ENCODE assay signal across 8 cellular contexts in genomic region chr19:2461751-2462634, GRCh38. TPM values are rescaled to one million over a fixed set of nuclear protein-coding genes. Genes with fewer than 3 reads are reported as not detected.
DNase-seq lines count a peak whose midpoint lies in the region; ATAC-seq lines count a peak whose summit lies in the region.

No MANE protein-coding gene starts in this region.

- peak overlapping the region; percentile 85; the same call in 1 of the 2 replicates for H3K27ac ChIP-seq in HUES64 (ENCODE audit: low read depth, low read length)

- peak; percentile 87 for DNase-seq in activated CD4-positive, alpha-beta T cell treated with anti-CD3 and anti-CD28 coated beads for 36 hours
- DNase-seq in ecto neural progenitor cell (ENCODE audit: low spot score), result peak; percentile 75
- peak; percentile 30 to 45 for DNase-seq in memory B cell (ENCODE audit: low spot score in 2 of 2)
- no peak for DNase-seq in cerebellar cortex (ENCODE audit: low spot score)

- H3K27me3 Mint-ChIP-seq in activated CD4-positive, alpha-beta T cell treated with anti-CD3 and anti-CD28 coated beads for 36 hours, result peaks cover 2% of the 10 kb centered on the region
- H3K27me3 Mint-ChIP-seq in memory B cell, result peaks cover 5% of the 10 kb centered on the region
- H3K27me3 Mint-ChIP-seq in stimulated activated memory B cell treated with anti-CD40 and anti-IgM and Interleukin-4, amounts not matched to agents 10 μg/mL and 1 μg/mL and 100 μg/mL, for 72 hours, result peaks cover 21% of the 10 kb centered on the region

- H3K9ac ChIP-seq in HUES64 (ENCODE audit: low read depth, low read length), result peak overlapping the region; percentile 63

- H3K4me3 Mint-ChIP-seq in activated CD4-positive, alpha-beta T cell treated with anti-CD3 and anti-CD28 coated beads for 36 hours, result peak overlapping the region; percentile 77
- peak overlapping the region; percentile 77 for H3K4me3 Mint-ChIP-seq in memory B cell
- H3K4me3 Mint-ChIP-seq in stimulated activated memory B cell treated with anti-CD40 and anti-IgM and Interleukin-4, amounts not matched to agents 10 μg/mL and 1 μg/mL and 100 μg/mL, for 72 hours, result peak overlapping the region; percentile 85

- no peaks in the 10 kb centered on the region for H3K9me3 ChIP-seq in HUES64 (ENCODE audit: insufficient read depth, low read depth, low read length)

- WGBS in HUES64, result 7% methylated on average over 62 of the region's 62 CpGs

- H3K27ac Mint-ChIP-seq in activated CD4-positive, alpha-beta T cell treated with anti-CD3 and anti-CD28 coated beads for 36 hours, result peak overlapping the region; percentile 74
- H3K27ac Mint-ChIP-seq in memory B cell, result peak overlapping the region; percentile 24
- H3K27ac Mint-ChIP-seq in stimulated activated memory B cell treated with anti-CD40 and anti-IgM and Interleukin-4, amounts not matched to agents 10 μg/mL and 1 μg/mL and 100 μg/mL, for 72 hours, result peak overlapping the region; percentile 69

- CTCF ChIA-PET in activated CD4-positive, alpha-beta T cell treated with anti-CD3 and anti-CD28 coated beads for 36 hours (lab: Charles Lee), result interaction anchor here (0.5 to 1.4 kb wide), 8 partner anchors 12 to 256 kb away, joined by 3 to 4 read pairs (median 3); no protein-coding TSS in a partner anchor

- H3K36me3 Mint-ChIP-seq in activated CD4-positive, alpha-beta T cell treated with anti-CD3 and anti-CD28 coated beads for 36 hours (ENCODE audit: low read depth), result peaks cover 2% of the 10 kb centered on the region
- H3K36me3 Mint-ChIP-seq in memory B cell, result no peaks in the 10 kb centered on the region
- no peaks in the 10 kb centered on the region for H3K36me3 Mint-ChIP-seq in stimulated activated memory B cell treated with anti-CD40 and anti-IgM and Interleukin-4, amounts not matched to agents 10 μg/mL and 1 μg/mL and 100 μg/mL, for 72 hours

- H3K36me3 ChIP-seq in HUES64 (ENCODE audit: insufficient read depth, low read length), result no peaks in the 10 kb centered on the region

- peak; percentile 81 for ATAC-seq in activated CD4-positive, alpha-beta T cell treated with anti-CD3 and anti-CD28 coated beads for 36 hours
- ATAC-seq in memory B cell (ENCODE audit: low read depth) (peak; percentile 82), GM18858 (IDR thresholded peaks at IDR 0.05; ENCODE audit: unreplicated experiment) (no peak)
- ATAC-seq in stimulated activated memory B cell treated with anti-CD40 and anti-IgM and Interleukin-4, amounts not matched to agents 10 μg/mL and 1 μg/mL and 100 μg/mL, for 72 hours, result peak; percentile 83

- no peaks in the 10 kb centered on the region for H3K27me3 ChIP-seq in HUES64 (ENCODE audit: insufficient read depth, low read length)

- intact Hi-C loops in activated CD4-positive, alpha-beta T cell treated with anti-CD3 and anti-CD28 coated beads for 36 hours (cut with DNase I, micrococcal nuclease), result loop anchor here in 1 of 2 experiments (1.0 kb wide), 1 partner anchor 323 kb away; the partner anchor contains the start of gene THOP1

- H3K9me3 Mint-ChIP-seq in activated CD4-positive, alpha-beta T cell treated with anti-CD3 and anti-CD28 coated beads for 36 hours (ENCODE audit: low read depth), result no peaks in the 10 kb centered on the region
- no peaks in the 10 kb centered on the region for H3K9me3 Mint-ChIP-seq in memory B cell
- H3K9me3 Mint-ChIP-seq in stimulated activated memory B cell treated with anti-CD40 and anti-IgM and Interleukin-4, amounts not matched to agents 10 μg/mL and 1 μg/mL and 100 μg/mL, for 72 hours, result no peaks in the 10 kb centered on the region

- POLR2A ChIA-PET in activated CD4-positive, alpha-beta T cell treated with anti-CD3 and anti-CD28 coated beads for 36 hours (lab: Charles Lee), result interaction anchor here (0.7 to 1.7 kb wide), 2 partner anchors 14 to 299 kb away, joined by 5 to 6 read pairs; partner anchors contain the start of gene GADD45B

- H3K4me1 ChIP-seq in HUES64 (ENCODE audit: insufficient read depth, low read length), result no peaks in the 10 kb centered on the region

- peaks cover 7% of the 10 kb centered on the region for H3K4me1 Mint-ChIP-seq in activated CD4-positive, alpha-beta T cell treated with anti-CD3 and anti-CD28 coated beads for 36 hours
- peaks cover 7% of the 10 kb centered on the region for H3K4me1 Mint-ChIP-seq in memory B cell
- H3K4me1 Mint-ChIP-seq in stimulated activated memory B cell treated with anti-CD40 and anti-IgM and Interleukin-4, amounts not matched to agents 10 μg/mL and 1 μg/mL and 100 μg/mL, for 72 hours, result peaks cover 21% of the 10 kb centered on the region

- peak overlapping the region; percentile 64 for H3K4me3 ChIP-seq in GM08714 (ENCODE audit: low read length)
- H3K4me3 ChIP-seq in HUES64 (ENCODE audit: low read length), result peak overlapping the region; percentile 74

RNA-seq across cellular contexts. Expression of gene LMNB2, which starts 5.2 kb away (rescaled TPM):
- 103 TPM for polyA plus RNA-seq in HUES64 (2013, experiment 1 of 2)
- polyA plus RNA-seq in HUES64 (2013, experiment 2 of 2), result 105 TPM
- 10 to 100 TPM; 91.0 to 93.9 TPM for total RNA-seq in activated CD4-positive, alpha-beta T cell treated with anti-CD3 and anti-CD28 coated beads for 36 hours

RNA-seq across cellular contexts. Expression of gene GADD45B, which starts 13.9 kb away (rescaled TPM):
- polyA plus RNA-seq in HUES64 (2013, experiment 1 of 2), result 4.4 TPM
- polyA plus RNA-seq in HUES64 (2013, experiment 2 of 2), result 5.1 TPM
- total RNA-seq in activated CD4-positive, alpha-beta T cell treated with anti-CD3 and anti-CD28 coated beads for 36 hours, result 10 to 100 TPM; 57.7 to 71.2 TPM

RNA-seq across cellular contexts. Expression of gene TIMM13, which starts 34.6 kb away (rescaled TPM):
- polyA plus RNA-seq in HUES64 (2013, experiment 1 of 2), result 170 TPM
- polyA plus RNA-seq in HUES64 (2013, experiment 2 of 2), result 139 TPM
- 100 to 1,000 TPM in 1 of 2 experiments, 10 to 100 TPM in 1; 70.7 to 104 TPM for total RNA-seq in activated CD4-positive, alpha-beta T cell treated with anti-CD3 and anti-CD28 coated beads for 36 hours

Comparison
In these comparisons a context has a peak if more than half of its experiments do, and no peak if none do; other contexts are left out.
1. H3K27ac Mint-ChIP-seq: peak in every context shown above with its lines; median percentile 74 in activated CD4-positive, alpha-beta T cell treated with anti-CD3 and anti-CD28 coated beads for 36 hours; 69 in stimulated activated memory B cell treated with anti-CD40 and anti-IgM and Interleukin-4, amounts not matched to agents 10 μg/mL and 1 μg/mL and 100 μg/mL, for 72 hours; 24 in memory B cell.